19 cellular contexts compared by ENCODE assay signal in genomic region chr2:182550234-182550633, GRCh38.
DNase-seq lines count a peak whose midpoint lies in the region; ATAC-seq and TF ChIP-seq lines count a peak whose summit lies in the region.
"Had no signal": no experiment of that assay in that cellular context is flagged by ENCODE, and none has a peak within 500 bp of the region (broad histone marks: within the 10 kb centered on the region; RNA-seq: fewer than 3 reads in every experiment).

No MANE protein-coding gene starts in this region.

- TF ChIP-seq CTCF in dorsolateral prefrontal cortex (IDR thresholded peaks at IDR 0.05 in 54 of 56, conservative IDR thresholded peaks at IDR 0.05 in 2 of 56; ENCODE audit: low read depth in 1 of 56, partially characterized antibody in 56 of 56) (no peak), thoracic aorta (IDR thresholded peaks at IDR 0.05) (no peak), suprapubic skin (IDR thresholded peaks at IDR 0.05) (no peak)

- H3K4me3 ChIP-seq in dorsolateral prefrontal cortex = no peak overlapping the region
- peak overlapping the region; percentile 38 for H3K4me3 ChIP-seq in thoracic aorta
- H3K4me3 ChIP-seq in suprapubic skin = no peak overlapping the region
- H3K4me3 ChIP-seq: BLaER1, GM12878, GM23338, HAP-1 had no signal

- H3K27me3 ChIP-seq in dorsolateral prefrontal cortex (no peaks in the 10 kb centered on the region), thoracic aorta (replicated peaks; ENCODE audit: insufficient read depth) (no peaks in the 10 kb centered on the region), suprapubic skin (no peaks in the 10 kb centered on the region)
- H3K27me3 ChIP-seq: BLaER1 had no signal

- DNase-seq in NCI-H446 (lab: John Stamatoyannopoulos, UW) (peak; percentile 48 to 71), dorsolateral prefrontal cortex (no peak), fibroblast of peridontal ligament (ENCODE audit: extremely low read depth) (peak; percentile 58), thoracic aorta (ENCODE audit: low spot score) (no peak), epidermal melanocyte (ENCODE audit: insufficient read length, low spot score) (no peak), suprapubic skin (ENCODE audit: low spot score in 2 of 2) (no peak)
- no peak for DNase-seq in stimulated activated CD4-positive, alpha-beta T cell treated with anti-CD3 and anti-CD28 coated beads, Interleukin-15, amount 100 ng/mL, for 24 hours
- DNase-seq: Caco-2; CD4-positive, CD25-positive, alpha-beta regulatory T cell; CD8-positive, alpha-beta T cell; DMS153; DND-41; HFFc6 had no signal

- intact Hi-C loops in dorsolateral prefrontal cortex (cut with DNase I) = loop anchor here in 1 of 2 donors (10.0 kb wide), 1 partner anchor 95 kb away; no protein-coding TSS in a partner anchor

- no peak for ATAC-seq in thoracic aorta (ENCODE audit: insufficient number of reproducible peaks, low FRiP score, low read depth)
- ATAC-seq: CD8-positive, alpha-beta T cell; GM12878; GM23338 had no signal

- TF ChIP-seq POLR2A in suprapubic skin (IDR thresholded peaks at IDR 0.05) = no peak

- H3K36me3 ChIP-seq in thoracic aorta (no peaks in the 10 kb centered on the region), suprapubic skin (no peaks in the 10 kb centered on the region)
- H3K36me3 ChIP-seq: BLaER1, HAP-1 had no signal

- H3K27ac ChIP-seq in dorsolateral prefrontal cortex = peak overlapping the region in 46 of 59 donors; percentile 16 to 99 (median 94)
- no peak overlapping the region for H3K27ac ChIP-seq in thoracic aorta
- no peak overlapping the region for H3K27ac ChIP-seq in suprapubic skin
- H3K27ac ChIP-seq: 22Rv1, BLaER1, C4-2B had no signal

- H3K9me3 ChIP-seq in thoracic aorta (no peaks in the 10 kb centered on the region), suprapubic skin (no peaks in the 10 kb centered on the region)
- H3K9me3 ChIP-seq: BLaER1, Caco-2, HAP-1 had no signal

- H3K4me1 ChIP-seq in thoracic aorta (ENCODE audit: control insufficient read depth in 1 of 2, low read depth in 2 of 2) (peaks cover 18 to 20% of the 10 kb centered on the region in 2 donors), suprapubic skin (no peaks in the 10 kb centered on the region)
- H3K4me1 ChIP-seq: Caco-2, HAP-1 had no signal

- 82% methylated on average over 4 of the region's 4 CpGs for WGBS in suprapubic skin

- TF ChIP-seq EP300 in suprapubic skin (IDR thresholded peaks at IDR 0.05) = no peak

Comparison
In these comparisons a context has a peak if more than half of its experiments do, and no peak if none do; other contexts are left out.
1. DNase-seq: peak in NCI-H446 (2 of 2) and fibroblast of peridontal ligament (single experiment); none in dorsolateral prefrontal cortex (0 of 10), thoracic aorta (single experiment), epidermal melanocyte (single experiment), stimulated activated CD4-positive, alpha-beta T cell treated with anti-CD3 and anti-CD28 coated beads, Interleukin-15, amount 100 ng/mL, for 24 hours (single experiment) and suprapubic skin (0 of 2).
2. H3K27ac ChIP-seq: peak in dorsolateral prefrontal cortex (46 of 59); none in thoracic aorta (0 of 2) and suprapubic skin (single experiment).